Comparison of ENCODE assay signal across 1 cellular context in genomic region chr6:30396833-30397479, GRCh38.
TF ChIP-seq lines count a peak whose summit lies in the region.

No MANE protein-coding gene starts in this region.

TF ChIP-seq in HepG2, 621 proteins besides CTCF, POLR2A, EP300 and RAD21 (continued from another document and continues in another):
- TF ChIP-seq, protein P1, sequence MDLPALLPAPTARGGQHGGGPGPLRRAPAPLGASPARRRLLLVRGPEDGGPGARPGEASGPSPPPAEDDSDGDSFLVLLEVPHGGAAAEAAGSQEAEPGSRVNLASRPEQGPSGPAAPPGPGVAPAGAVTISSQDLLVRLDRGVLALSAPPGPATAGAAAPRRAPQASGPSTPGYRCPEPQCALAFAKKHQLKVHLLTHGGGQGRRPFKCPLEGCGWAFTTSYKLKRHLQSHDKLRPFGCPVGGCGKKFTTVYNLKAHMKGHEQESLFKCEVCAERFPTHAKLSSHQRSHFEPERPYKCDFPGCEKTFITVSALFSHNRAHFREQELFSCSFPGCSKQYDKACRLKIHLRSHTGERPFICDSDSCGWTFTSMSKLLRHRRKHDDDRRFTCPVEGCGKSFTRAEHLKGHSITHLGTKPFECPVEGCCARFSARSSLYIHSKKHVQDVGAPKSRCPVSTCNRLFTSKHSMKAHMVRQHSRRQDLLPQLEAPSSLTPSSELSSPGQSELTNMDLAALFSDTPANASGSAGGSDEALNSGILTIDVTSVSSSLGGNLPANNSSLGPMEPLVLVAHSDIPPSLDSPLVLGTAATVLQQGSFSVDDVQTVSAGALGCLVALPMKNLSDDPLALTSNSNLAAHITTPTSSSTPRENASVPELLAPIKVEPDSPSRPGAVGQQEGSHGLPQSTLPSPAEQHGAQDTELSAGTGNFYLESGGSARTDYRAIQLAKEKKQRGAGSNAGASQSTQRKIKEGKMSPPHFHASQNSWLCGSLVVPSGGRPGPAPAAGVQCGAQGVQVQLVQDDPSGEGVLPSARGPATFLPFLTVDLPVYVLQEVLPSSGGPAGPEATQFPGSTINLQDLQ (CRISPR knock-in tag; IDR thresholded peaks at IDR 0.05): no peak
- TF ChIP-seq ZSCAN25 (CRISPR knock-in tag; IDR thresholded peaks at IDR 0.05) (0 out of 2 replicates have a peak, but pooled peaks have one; percentile 39), RARG (CRISPR knock-in tag; IDR thresholded peaks at IDR 0.05; ENCODE audit: low read depth) (no peak), HNRNPL (IDR thresholded peaks at IDR 0.05; ENCODE audit: low read depth, low read length) (no peak), ZNF768 (CRISPR knock-in tag; IDR thresholded peaks at IDR 0.05) (peak; percentile 47; the same call in 1 of the 2 replicates), ZNF607 (CRISPR knock-in tag; IDR thresholded peaks at IDR 0.05; ENCODE audit: borderline replicate concordance) (no peak), MAFG (CRISPR knock-in tag; IDR thresholded peaks at IDR 0.05) (no peak), ZNF337 (CRISPR knock-in tag; IDR thresholded peaks at IDR 0.05; ENCODE audit: borderline replicate concordance, low read depth) (no peak), ZNF883 (CRISPR knock-in tag; IDR thresholded peaks at IDR 0.05; ENCODE audit: not compliant biosample characterization) (peak; percentile 81), HMG20A (CRISPR knock-in tag; IDR thresholded peaks at IDR 0.05; ENCODE audit: borderline replicate concordance) (no peak), ZNF557 (CRISPR knock-in tag; IDR thresholded peaks at IDR 0.05) (no peak), ARNT (IDR thresholded peaks at IDR 0.05) (no peak), ATF5 (CRISPR knock-in tag; IDR thresholded peaks at IDR 0.05; ENCODE audit: low read depth) (no peak), MYC (CRISPR knock-in tag; IDR thresholded peaks at IDR 0.05; ENCODE audit: borderline replicate concordance) (0 out of 2 replicates have a peak, but pooled peaks have one; percentile 34), ZNF589 (CRISPR knock-in tag; conservative IDR thresholded peaks at IDR 0.05) (no peak), ZNF329 (CRISPR knock-in tag; IDR thresholded peaks at IDR 0.05; ENCODE audit: low read depth) (no peak), SNAPC5 (CRISPR knock-in tag; IDR thresholded peaks at IDR 0.05; ENCODE audit: borderline replicate concordance) (no peak), ARHGAP35 (CRISPR knock-in tag; IDR thresholded peaks at IDR 0.05; ENCODE audit: borderline replicate concordance) (no peak), ZBTB26 (CRISPR knock-in tag; IDR thresholded peaks at IDR 0.05; ENCODE audit: borderline replicate concordance) (no peak), KAT2B (IDR thresholded peaks at IDR 0.05; ENCODE audit: borderline replicate concordance, low read depth, low read length) (no peak), JARID2 (CRISPR knock-in tag; IDR thresholded peaks at IDR 0.05; ENCODE audit: insufficient replicate concordance) (no peak), ZNF143 (CRISPR knock-in tag; IDR thresholded peaks at IDR 0.05) (no peak)
- TF ChIP-seq, protein P2, sequence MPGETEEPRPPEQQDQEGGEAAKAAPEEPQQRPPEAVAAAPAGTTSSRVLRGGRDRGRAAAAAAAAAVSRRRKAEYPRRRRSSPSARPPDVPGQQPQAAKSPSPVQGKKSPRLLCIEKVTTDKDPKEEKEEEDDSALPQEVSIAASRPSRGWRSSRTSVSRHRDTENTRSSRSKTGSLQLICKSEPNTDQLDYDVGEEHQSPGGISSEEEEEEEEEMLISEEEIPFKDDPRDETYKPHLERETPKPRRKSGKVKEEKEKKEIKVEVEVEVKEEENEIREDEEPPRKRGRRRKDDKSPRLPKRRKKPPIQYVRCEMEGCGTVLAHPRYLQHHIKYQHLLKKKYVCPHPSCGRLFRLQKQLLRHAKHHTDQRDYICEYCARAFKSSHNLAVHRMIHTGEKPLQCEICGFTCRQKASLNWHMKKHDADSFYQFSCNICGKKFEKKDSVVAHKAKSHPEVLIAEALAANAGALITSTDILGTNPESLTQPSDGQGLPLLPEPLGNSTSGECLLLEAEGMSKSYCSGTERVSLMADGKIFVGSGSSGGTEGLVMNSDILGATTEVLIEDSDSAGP (CRISPR knock-in tag; IDR thresholded peaks at IDR 0.05; ENCODE audit: borderline replicate concordance): peak; percentile 71; the same call in 1 of the 2 replicates
- TF ChIP-seq, protein P3, sequence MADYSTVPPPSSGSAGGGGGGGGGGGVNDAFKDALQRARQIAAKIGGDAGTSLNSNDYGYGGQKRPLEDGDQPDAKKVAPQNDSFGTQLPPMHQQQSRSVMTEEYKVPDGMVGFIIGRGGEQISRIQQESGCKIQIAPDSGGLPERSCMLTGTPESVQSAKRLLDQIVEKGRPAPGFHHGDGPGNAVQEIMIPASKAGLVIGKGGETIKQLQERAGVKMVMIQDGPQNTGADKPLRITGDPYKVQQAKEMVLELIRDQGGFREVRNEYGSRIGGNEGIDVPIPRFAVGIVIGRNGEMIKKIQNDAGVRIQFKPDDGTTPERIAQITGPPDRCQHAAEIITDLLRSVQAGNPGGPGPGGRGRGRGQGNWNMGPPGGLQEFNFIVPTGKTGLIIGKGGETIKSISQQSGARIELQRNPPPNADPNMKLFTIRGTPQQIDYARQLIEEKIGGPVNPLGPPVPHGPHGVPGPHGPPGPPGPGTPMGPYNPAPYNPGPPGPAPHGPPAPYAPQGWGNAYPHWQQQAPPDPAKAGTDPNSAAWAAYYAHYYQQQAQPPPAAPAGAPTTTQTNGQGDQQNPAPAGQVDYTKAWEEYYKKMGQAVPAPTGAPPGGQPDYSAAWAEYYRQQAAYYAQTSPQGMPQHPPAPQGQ (CRISPR knock-in tag; IDR thresholded peaks at IDR 0.05; ENCODE audit: borderline replicate concordance): no peak
- TF ChIP-seq, protein P4, sequence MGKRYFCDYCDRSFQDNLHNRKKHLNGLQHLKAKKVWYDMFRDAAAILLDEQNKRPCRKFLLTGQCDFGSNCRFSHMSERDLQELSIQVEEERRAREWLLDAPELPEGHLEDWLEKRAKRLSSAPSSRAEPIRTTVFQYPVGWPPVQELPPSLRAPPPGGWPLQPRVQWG (CRISPR knock-in tag; IDR thresholded peaks at IDR 0.05; ENCODE audit: borderline replicate concordance, low read depth): no peak
- TF ChIP-seq, protein P5, sequence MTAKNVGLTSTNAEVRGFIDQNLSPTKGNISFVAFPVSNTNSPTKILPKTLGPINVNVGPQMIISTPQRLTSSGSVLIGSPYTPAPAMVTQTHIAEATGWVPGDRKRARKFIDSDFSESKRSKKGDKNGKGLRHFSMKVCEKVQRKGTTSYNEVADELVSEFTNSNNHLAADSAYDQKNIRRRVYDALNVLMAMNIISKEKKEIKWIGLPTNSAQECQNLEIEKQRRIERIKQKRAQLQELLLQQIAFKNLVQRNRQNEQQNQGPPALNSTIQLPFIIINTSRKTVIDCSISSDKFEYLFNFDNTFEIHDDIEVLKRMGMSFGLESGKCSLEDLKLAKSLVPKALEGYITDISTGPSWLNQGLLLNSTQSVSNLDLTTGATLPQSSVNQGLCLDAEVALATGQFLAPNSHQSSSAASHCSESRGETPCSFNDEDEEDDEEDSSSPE (CRISPR knock-in tag; IDR thresholded peaks at IDR 0.05): no peak
- TF ChIP-seq, protein P6, sequence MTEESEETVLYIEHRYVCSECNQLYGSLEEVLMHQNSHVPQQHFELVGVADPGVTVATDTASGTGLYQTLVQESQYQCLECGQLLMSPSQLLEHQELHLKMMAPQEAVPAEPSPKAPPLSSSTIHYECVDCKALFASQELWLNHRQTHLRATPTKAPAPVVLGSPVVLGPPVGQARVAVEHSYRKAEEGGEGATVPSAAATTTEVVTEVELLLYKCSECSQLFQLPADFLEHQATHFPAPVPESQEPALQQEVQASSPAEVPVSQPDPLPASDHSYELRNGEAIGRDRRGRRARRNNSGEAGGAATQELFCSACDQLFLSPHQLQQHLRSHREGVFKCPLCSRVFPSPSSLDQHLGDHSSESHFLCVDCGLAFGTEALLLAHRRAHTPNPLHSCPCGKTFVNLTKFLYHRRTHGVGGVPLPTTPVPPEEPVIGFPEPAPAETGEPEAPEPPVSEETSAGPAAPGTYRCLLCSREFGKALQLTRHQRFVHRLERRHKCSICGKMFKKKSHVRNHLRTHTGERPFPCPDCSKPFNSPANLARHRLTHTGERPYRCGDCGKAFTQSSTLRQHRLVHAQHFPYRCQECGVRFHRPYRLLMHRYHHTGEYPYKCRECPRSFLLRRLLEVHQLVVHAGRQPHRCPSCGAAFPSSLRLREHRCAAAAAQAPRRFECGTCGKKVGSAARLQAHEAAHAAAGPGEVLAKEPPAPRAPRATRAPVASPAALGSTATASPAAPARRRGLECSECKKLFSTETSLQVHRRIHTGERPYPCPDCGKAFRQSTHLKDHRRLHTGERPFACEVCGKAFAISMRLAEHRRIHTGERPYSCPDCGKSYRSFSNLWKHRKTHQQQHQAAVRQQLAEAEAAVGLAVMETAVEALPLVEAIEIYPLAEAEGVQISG (CRISPR knock-in tag; IDR thresholded peaks at IDR 0.05): peak; percentile 46; the same call in 1 of the 2 replicates
- TF ChIP-seq, protein P7, sequence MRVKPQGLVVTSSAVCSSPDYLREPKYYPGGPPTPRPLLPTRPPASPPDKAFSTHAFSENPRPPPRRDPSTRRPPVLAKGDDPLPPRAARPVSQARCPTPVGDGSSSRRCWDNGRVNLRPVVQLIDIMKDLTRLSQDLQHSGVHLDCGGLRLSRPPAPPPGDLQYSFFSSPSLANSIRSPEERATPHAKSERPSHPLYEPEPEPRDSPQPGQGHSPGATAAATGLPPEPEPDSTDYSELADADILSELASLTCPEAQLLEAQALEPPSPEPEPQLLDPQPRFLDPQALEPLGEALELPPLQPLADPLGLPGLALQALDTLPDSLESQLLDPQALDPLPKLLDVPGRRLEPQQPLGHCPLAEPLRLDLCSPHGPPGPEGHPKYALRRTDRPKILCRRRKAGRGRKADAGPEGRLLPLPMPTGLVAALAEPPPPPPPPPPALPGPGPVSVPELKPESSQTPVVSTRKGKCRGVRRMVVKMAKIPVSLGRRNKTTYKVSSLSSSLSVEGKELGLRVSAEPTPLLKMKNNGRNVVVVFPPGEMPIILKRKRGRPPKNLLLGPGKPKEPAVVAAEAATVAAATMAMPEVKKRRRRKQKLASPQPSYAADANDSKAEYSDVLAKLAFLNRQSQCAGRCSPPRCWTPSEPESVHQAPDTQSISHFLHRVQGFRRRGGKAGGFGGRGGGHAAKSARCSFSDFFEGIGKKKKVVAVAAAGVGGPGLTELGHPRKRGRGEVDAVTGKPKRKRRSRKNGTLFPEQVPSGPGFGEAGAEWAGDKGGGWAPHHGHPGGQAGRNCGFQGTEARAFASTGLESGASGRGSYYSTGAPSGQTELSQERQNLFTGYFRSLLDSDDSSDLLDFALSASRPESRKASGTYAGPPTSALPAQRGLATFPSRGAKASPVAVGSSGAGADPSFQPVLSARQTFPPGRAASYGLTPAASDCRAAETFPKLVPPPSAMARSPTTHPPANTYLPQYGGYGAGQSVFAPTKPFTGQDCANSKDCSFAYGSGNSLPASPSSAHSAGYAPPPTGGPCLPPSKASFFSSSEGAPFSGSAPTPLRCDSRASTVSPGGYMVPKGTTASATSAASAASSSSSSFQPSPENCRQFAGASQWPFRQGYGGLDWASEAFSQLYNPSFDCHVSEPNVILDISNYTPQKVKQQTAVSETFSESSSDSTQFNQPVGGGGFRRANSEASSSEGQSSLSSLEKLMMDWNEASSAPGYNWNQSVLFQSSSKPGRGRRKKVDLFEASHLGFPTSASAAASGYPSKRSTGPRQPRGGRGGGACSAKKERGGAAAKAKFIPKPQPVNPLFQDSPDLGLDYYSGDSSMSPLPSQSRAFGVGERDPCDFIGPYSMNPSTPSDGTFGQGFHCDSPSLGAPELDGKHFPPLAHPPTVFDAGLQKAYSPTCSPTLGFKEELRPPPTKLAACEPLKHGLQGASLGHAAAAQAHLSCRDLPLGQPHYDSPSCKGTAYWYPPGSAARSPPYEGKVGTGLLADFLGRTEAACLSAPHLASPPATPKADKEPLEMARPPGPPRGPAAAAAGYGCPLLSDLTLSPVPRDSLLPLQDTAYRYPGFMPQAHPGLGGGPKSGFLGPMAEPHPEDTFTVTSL (CRISPR knock-in tag; IDR thresholded peaks at IDR 0.05; ENCODE audit: borderline replicate concordance): no peak
- TF ChIP-seq, protein P8, sequence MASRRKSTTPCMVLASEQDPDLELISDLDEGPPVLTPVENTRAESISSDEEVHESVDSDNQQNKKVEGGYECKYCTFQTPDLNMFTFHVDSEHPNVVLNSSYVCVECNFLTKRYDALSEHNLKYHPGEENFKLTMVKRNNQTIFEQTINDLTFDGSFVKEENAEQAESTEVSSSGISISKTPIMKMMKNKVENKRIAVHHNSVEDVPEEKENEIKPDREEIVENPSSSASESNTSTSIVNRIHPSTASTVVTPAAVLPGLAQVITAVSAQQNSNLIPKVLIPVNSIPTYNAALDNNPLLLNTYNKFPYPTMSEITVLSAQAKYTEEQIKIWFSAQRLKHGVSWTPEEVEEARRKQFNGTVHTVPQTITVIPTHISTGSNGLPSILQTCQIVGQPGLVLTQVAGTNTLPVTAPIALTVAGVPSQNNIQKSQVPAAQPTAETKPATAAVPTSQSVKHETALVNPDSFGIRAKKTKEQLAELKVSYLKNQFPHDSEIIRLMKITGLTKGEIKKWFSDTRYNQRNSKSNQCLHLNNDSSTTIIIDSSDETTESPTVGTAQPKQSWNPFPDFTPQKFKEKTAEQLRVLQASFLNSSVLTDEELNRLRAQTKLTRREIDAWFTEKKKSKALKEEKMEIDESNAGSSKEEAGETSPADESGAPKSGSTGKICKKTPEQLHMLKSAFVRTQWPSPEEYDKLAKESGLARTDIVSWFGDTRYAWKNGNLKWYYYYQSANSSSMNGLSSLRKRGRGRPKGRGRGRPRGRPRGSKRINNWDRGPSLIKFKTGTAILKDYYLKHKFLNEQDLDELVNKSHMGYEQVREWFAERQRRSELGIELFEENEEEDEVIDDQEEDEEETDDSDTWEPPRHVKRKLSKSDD (CRISPR knock-in tag; IDR thresholded peaks at IDR 0.05; ENCODE audit: low read depth): no peak
- TF ChIP-seq, protein P9, sequence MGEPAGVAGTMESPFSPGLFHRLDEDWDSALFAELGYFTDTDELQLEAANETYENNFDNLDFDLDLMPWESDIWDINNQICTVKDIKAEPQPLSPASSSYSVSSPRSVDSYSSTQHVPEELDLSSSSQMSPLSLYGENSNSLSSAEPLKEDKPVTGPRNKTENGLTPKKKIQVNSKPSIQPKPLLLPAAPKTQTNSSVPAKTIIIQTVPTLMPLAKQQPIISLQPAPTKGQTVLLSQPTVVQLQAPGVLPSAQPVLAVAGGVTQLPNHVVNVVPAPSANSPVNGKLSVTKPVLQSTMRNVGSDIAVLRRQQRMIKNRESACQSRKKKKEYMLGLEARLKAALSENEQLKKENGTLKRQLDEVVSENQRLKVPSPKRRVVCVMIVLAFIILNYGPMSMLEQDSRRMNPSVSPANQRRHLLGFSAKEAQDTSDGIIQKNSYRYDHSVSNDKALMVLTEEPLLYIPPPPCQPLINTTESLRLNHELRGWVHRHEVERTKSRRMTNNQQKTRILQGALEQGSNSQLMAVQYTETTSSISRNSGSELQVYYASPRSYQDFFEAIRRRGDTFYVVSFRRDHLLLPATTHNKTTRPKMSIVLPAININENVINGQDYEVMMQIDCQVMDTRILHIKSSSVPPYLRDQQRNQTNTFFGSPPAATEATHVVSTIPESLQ (CRISPR knock-in tag; conservative IDR thresholded peaks at IDR 0.05): no peak
